In the genomic region with DNA sequence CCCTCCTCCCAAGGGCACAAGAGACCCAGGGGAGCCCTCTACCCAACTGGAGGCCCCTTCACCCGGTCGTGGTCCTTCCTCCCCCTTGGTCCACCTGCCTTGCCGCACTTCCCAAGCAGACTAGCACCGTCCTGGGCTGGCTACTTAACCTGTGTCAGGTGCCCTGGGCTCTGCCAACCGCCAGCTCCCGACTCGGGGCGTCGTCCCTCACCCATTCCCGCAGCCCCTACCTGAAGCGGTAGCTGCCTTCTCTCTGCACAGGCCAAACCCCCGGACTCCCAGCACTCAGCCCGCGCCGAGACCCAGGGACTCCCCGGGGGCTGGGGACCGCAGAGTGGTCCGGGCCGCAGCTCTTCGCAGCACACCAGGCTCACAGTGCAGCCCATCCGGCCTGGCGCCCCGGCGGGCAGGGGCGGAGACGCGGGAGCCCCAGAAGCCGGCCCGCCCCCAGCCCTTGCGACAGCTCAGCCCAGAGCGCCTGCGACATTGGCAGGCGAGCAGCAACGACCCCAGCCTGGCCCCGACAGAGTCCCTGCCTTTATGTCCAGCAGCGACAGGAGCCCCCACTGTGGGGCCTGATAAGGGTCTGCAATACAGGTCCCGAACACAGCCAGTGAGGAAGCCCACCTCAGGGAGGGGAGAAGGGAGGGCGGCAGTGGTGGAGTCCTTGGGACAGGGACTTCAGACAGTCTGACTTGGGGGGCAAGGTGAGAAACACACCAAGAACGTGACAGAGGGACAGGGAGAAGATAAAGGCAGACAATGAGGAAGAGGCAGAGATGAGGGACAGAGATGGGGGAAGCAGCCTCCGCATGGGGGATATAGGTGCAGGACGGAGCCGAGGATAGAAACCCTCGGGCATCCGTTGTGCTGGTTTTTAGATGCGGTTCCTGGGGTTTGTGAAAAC, we compare ENCODE assay signal across 9 cellular contexts. TPM values are rescaled to one million over a fixed set of nuclear protein-coding genes. Genes with fewer than 3 reads are reported as not detected.
DNase-seq lines count a peak whose midpoint lies in the region; ATAC-seq and TF ChIP-seq lines count a peak whose summit lies in the region.
"Had no signal": no experiment of that assay in that cellular context is flagged by ENCODE, and none has a peak within 500 bp of the region (broad histone marks: within the 10 kb centered on the region; RNA-seq: fewer than 3 reads in every experiment).

No MANE protein-coding gene starts in this region.

- H3K4me3 ChIP-seq in Panc1 (ENCODE audit: low read depth in 2 of 2, low read length in 2 of 2): no peak overlapping the region
- peak overlapping the region; percentile 24; the same call in 1 of the 2 replicates for H3K4me3 ChIP-seq in iPS DF 6.9 (ENCODE audit: low read length)

- H3K27me3 ChIP-seq in Panc1 (ENCODE audit: control insufficient read depth, insufficient read depth, low read length) (peaks cover 10% of the 10 kb centered on the region), iPS DF 6.9 (ENCODE audit: control insufficient read depth, insufficient read depth, low read length) (peaks cover 16% of the 10 kb centered on the region; the same call in 1 of the 2 replicates)

- POLR2A ChIA-PET in Panc1 (lab: Charles Lee): no interaction called here

- peak overlapping the region; percentile 8 for H3K4me3 Mint-ChIP-seq in T-helper 1 cell treated with Interleukin-12 subunit alpha and Interleukin-12 subunit beta and Interleukin-4 antibody, amounts not matched to agents 30 μg/mL and 1 μg/mL, for 36 hours

- BruUV-seq in Panc1 (replicated peaks; lab: Mats Ljungman, UMichigan): no TSS peak

- intact Hi-C loops in Panc1 (cut with micrococcal nuclease; ENCODE audit: unreplicated experiment): loop anchor here (5.0 kb wide), 1 partner anchor 247 kb away; no protein-coding TSS in a partner anchor

- DNase-seq in T-helper 1 cell (no peak), Panc1 (ENCODE audit: low read depth, low spot score) (no peak), iPS DF 6.9 (ENCODE audit: low read depth, low spot score) (no peak), Ammon's horn (ENCODE audit: low spot score) (no peak)
- DNase-seq in stimulated activated CD8-positive, alpha-beta memory T cell treated with anti-CD3 and anti-CD28 coated beads, Interleukin-4, amount 100 ng/mL, for 48 hours: peak; percentile 27

- H3K4me1 ChIP-seq in Panc1 (ENCODE audit: control insufficient read depth, insufficient read depth, low read length) (no peaks in the 10 kb centered on the region; the same call in 1 of the 2 replicates), iPS DF 6.9 (ENCODE audit: control insufficient read depth, insufficient read depth, low read length) (peaks cover 5% of the 10 kb centered on the region; the same call in 1 of the 2 replicates)

- no peaks in the 10 kb centered on the region for H3K9me3 Mint-ChIP-seq in T-helper 1 cell treated with Interleukin-12 subunit alpha and Interleukin-12 subunit beta and Interleukin-4 antibody, amounts not matched to agents 30 μg/mL and 1 μg/mL, for 36 hours

- CTCF ChIA-PET in Panc1 (lab: Charles Lee): interaction anchor here (1.0 to 1.1 kb wide), 3 partner anchors 245 to 248 kb away, joined by 4 to 9 read pairs (median 5); no protein-coding TSS in a partner anchor

- H3K9me3 ChIP-seq in Panc1 (ENCODE audit: control insufficient read depth, insufficient read depth, low read depth, low read length) (no peaks in the 10 kb centered on the region), iPS DF 6.9 (ENCODE audit: control insufficient read depth, insufficient read depth, low read length) (no peaks in the 10 kb centered on the region)

- in situ Hi-C loops in Panc1 (cut with HindIII; ENCODE audit: low pct_unique_long_range_greater_than_20kb, low sequenced_read_pairs): no loop called here

- H3K27ac Mint-ChIP-seq in T-helper 1 cell treated with Interleukin-12 subunit alpha and Interleukin-12 subunit beta and Interleukin-4 antibody, amounts not matched to agents 30 μg/mL and 1 μg/mL, for 36 hours: no peak overlapping the region

- H3K4me1 Mint-ChIP-seq in T-helper 1 cell treated with Interleukin-12 subunit alpha and Interleukin-12 subunit beta and Interleukin-4 antibody, amounts not matched to agents 30 μg/mL and 1 μg/mL, for 36 hours (ENCODE audit: low read depth): peaks cover 11% of the 10 kb centered on the region

- no peak for TF ChIP-seq CTCF in Panc1 (IDR thresholded peaks at IDR 0.05)

- no peaks in the 10 kb centered on the region for H3K36me3 ChIP-seq in Panc1 (ENCODE audit: control insufficient read depth, insufficient read depth, low read length)
- no peaks in the 10 kb centered on the region for H3K36me3 ChIP-seq in iPS DF 6.9 (ENCODE audit: control insufficient read depth, insufficient read depth, low read length)

- no CpG with 5 or more reads among the region's 45 CpGs for WGBS in iPS DF 6.9 (ENCODE audit: insufficient coverage, insufficient read length)

- H3K27me3 Mint-ChIP-seq in T-helper 1 cell treated with Interleukin-12 subunit alpha and Interleukin-12 subunit beta and Interleukin-4 antibody, amounts not matched to agents 30 μg/mL and 1 μg/mL, for 36 hours (ENCODE audit: low read depth): peaks cover 4% of the 10 kb centered on the region

- H3K36me3 Mint-ChIP-seq in T-helper 1 cell treated with Interleukin-12 subunit alpha and Interleukin-12 subunit beta and Interleukin-4 antibody, amounts not matched to agents 30 μg/mL and 1 μg/mL, for 36 hours (ENCODE audit: low read depth): no peaks in the 10 kb centered on the region

- ATAC-seq in Panc1: peak; percentile 32
- ATAC-seq in HG03095 (IDR thresholded peaks at IDR 0.05; ENCODE audit: unreplicated experiment): no peak
- ATAC-seq in HG02763 (IDR thresholded peaks at IDR 0.05; ENCODE audit: unreplicated experiment): no peak

- H3K27ac ChIP-seq in Panc1 (ENCODE audit: low read length) (no peak overlapping the region), iPS DF 6.9 (ENCODE audit: low read length) (no peak overlapping the region)

RNA-seq across cellular contexts. Expression of a gene that starts 31.0 kb away (rescaled TPM):
- total RNA-seq in Panc1 (2021; ENCODE audit: unreplicated experiment): 0.49 TPM
- 0.23 TPM for polyA plus RNA-seq in Panc1 (2012; ENCODE audit: insufficient read length)

RNA-seq across cellular contexts. Expression of a gene that starts 35.2 kb away (rescaled TPM):
- total RNA-seq in Panc1 (2021; ENCODE audit: unreplicated experiment): not detected
- polyA plus RNA-seq in Panc1 (2012; ENCODE audit: insufficient read length): not detected
- total RNA-seq: temporal lobe had no signal
